In genomic region chr1:180611016-180611930, GRCh38 we compare ENCODE assay signal across 1 cellular context.
TF ChIP-seq lines count a peak whose summit lies in the region.

No MANE protein-coding gene starts in this region.

TF ChIP-seq in K562, 482 proteins besides CTCF, POLR2A, EP300 and RAD21 (continued from another document):
- peak; percentile 15 for TF ChIP-seq NFYB (IDR thresholded peaks at IDR 0.05; ENCODE audit: extremely low read depth, insufficient read length)
- no peak for TF ChIP-seq PRDM10 (IDR thresholded peaks at IDR 0.05; ENCODE audit: partially characterized antibody)
- no peak for TF ChIP-seq ZBTB5 (IDR thresholded peaks at IDR 0.05)
- TF ChIP-seq DEAF1 (CRISPR knock-in tag; IDR thresholded peaks at IDR 0.05) = peak; percentile 3; the same call in 1 of the 2 replicates
- TF ChIP-seq BCLAF1 (IDR thresholded peaks at IDR 0.05; ENCODE audit: borderline replicate concordance in 1 of 2, control insufficient read depth in 1 of 2, low read depth in 2 of 2, low read length in 1 of 2) = no peak
- TF ChIP-seq CLOCK (CRISPR knock-in tag; IDR thresholded peaks at IDR 0.05; ENCODE audit: borderline replicate concordance) = no peak
- TF ChIP-seq FOXK2 (conservative IDR thresholded peaks at IDR 0.05 in 1 of 2, IDR thresholded peaks at IDR 0.05 in 1 of 2; ENCODE audit: low read depth in 2 of 2) = peak; percentile 77 to 81; a peak in 2 of 4 replicates
- TF ChIP-seq RCOR1 (IDR thresholded peaks at IDR 0.05; ENCODE audit: borderline replicate concordance in 1 of 2, low read depth in 2 of 2, low read length in 2 of 2) = peak in 1 of 2 experiments; percentile 87; a peak in 2 of 4 replicates
- TF ChIP-seq RUNX1 (IDR thresholded peaks at IDR 0.05; ENCODE audit: low read depth) = no peak
- no peak for TF ChIP-seq ZFP36 (IDR thresholded peaks at IDR 0.05; ENCODE audit: low read depth, low read length, partially characterized antibody)
- TF ChIP-seq E2F1 (CRISPR knock-in tag; IDR thresholded peaks at IDR 0.05) = no peak
- TF ChIP-seq ARID1B (IDR thresholded peaks at IDR 0.05) = peak; percentile 89
- TF ChIP-seq ID3 (CRISPR knock-in tag; IDR thresholded peaks at IDR 0.05) = no peak
- peak; percentile 43; the same call in 1 of the 2 replicates for TF ChIP-seq ID3 (tag; IDR thresholded peaks at IDR 0.05)
- no peak for TF ChIP-seq KAT2B (IDR thresholded peaks at IDR 0.05; ENCODE audit: low read depth, low read length)
